Comparison of ENCODE assay signal across 9 cellular contexts in the genomic region with DNA sequence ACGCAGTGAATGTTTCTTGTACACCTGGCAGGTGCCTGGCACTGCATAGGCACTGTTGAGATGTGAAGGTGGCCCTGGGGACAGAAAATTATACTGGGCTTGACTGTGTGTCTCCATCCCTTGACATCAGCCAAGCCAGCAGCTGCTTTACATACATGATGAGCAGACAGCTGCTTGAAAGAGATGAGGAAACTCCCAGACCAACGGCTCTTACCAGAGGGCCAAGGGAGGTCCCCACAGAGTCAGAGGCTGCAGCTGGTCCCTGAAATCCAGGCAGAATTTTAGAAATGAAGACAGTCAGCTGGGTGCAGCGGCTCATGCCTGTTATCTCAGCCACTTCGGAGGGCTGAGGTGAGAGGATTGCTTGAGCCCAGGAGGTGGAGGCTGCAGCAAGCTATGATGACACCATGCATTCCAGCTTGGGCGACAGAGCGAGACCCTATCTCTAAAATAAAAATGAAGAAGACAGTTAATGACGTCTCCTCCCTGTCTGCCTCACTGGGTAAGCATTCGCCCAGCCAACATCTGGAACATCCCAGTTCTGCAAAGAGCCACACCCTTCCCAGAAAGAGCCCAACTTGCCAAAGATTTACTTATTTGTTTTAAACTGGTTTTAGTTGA.
A peak's percentile ranks its signal among the peaks of the same experiment; 100 is the strongest.
DNase-seq lines count a peak whose midpoint lies in the region; ATAC-seq and TF ChIP-seq lines count a peak whose summit lies in the region.
"Had no signal": no experiment of that assay in that cellular context is flagged by ENCODE, and none has a peak within 500 bp of the region (broad histone marks: within the 10 kb centered on the region; RNA-seq: fewer than 3 reads in every experiment).

No MANE protein-coding gene starts in this region.

- peaks cover 30% of the 10 kb centered on the region for H3K36me3 ChIP-seq in GM06990 (ENCODE audit: control insufficient read depth, insufficient read depth, low read length)

- ATAC-seq in GM21390 (IDR thresholded peaks at IDR 0.05; ENCODE audit: unreplicated experiment) = peak; percentile 78
- ATAC-seq in HG03469 (IDR thresholded peaks at IDR 0.05; ENCODE audit: unreplicated experiment) = peak; percentile 53

- DNase-seq in GM06990 (ENCODE audit: extremely low read depth, insufficient read length) = peak; percentile 77
- peak; percentile 74 for DNase-seq in glomerular visceral epithelial cell (ENCODE audit: extremely low spot score)
- DNase-seq in stimulated activated naive CD4-positive, alpha-beta T cell treated with Interleukin-2 at 50 U/mL for 16 hours (lab: John Stamatoyannopoulos, UW) = no peak
- DNase-seq in NCI-H446 (lab: John Stamatoyannopoulos, UW) = no peak
- DNase-seq in RPMI8226 = no peak
- DNase-seq in caudate nucleus (lab: John Stamatoyannopoulos, UW) = no peak
- DNase-seq: effector memory CD4-positive, alpha-beta T cell had no signal

- TF ChIP-seq CTCF in GM06990 (IDR thresholded peaks at IDR 0.05; ENCODE audit: insufficient read depth, low read length, poor library complexity, severe bottlenecking) = no peak

- H3K27ac ChIP-seq in caudate nucleus (ENCODE audit: low read depth, low read length) = no peak overlapping the region

- H3K4me3 ChIP-seq in GM06990 (replicated peaks; ENCODE audit: low read depth, low read length) = peak overlapping the region; percentile 18

- H3K27me3 ChIP-seq in GM06990 (replicated peaks; ENCODE audit: control insufficient read depth, insufficient read depth, low read length) = no peaks in the 10 kb centered on the region

Comparison
In these comparisons a context has a peak if more than half of its experiments do, and no peak if none do; other contexts are left out.
1. DNase-seq: peak in GM06990 (single experiment) and glomerular visceral epithelial cell (single experiment); none in stimulated activated naive CD4-positive, alpha-beta T cell treated with Interleukin-2 at 50 U/mL for 16 hours (single experiment), NCI-H446 (0 of 2), RPMI8226 (single experiment) and caudate nucleus (0 of 61).